In genomic region chr14:104680806-104681688, GRCh38 we compare ENCODE assay signal across 8 cellular contexts. TPM values are rescaled to one million over a fixed set of nuclear protein-coding genes. Genes with fewer than 3 reads are reported as not detected.
DNase-seq lines count a peak whose midpoint lies in the region; ATAC-seq and TF ChIP-seq lines count a peak whose summit lies in the region.

No MANE protein-coding gene starts in this region.

- peak overlapping the region; percentile 89 for H3K9ac ChIP-seq in HCT116 (ENCODE audit: low read length)
- peak overlapping the region; percentile 86 for H3K9ac ChIP-seq in mucosa of stomach (ENCODE audit: low read length)

- no peak for TF ChIP-seq POLR2A in HCT116 (IDR thresholded peaks at IDR 0.05; ENCODE audit: borderline replicate concordance, extremely low read depth, insufficient read depth, insufficient read length)
- no peak for TF ChIP-seq POLR2A in esophagus muscularis mucosa (IDR thresholded peaks at IDR 0.05; ENCODE audit: low read depth)

- H4K20me1 ChIP-seq in HCT116 (ENCODE audit: insufficient read depth) = no peaks in the 10 kb centered on the region

- POLR2A ChIA-PET in HCT116 (lab: Charles Lee) = interaction anchor here (1.1 to 3.6 kb wide), 3 partner anchors 10 to 15 kb away, joined by 4 to 21 read pairs (median 6); no protein-coding TSS in a partner anchor
- POLR2A ChIA-PET in RWPE1 (lab: Yijun Ruan, JAX; ENCODE audit: low non-redundant PET) = interaction anchor here (0.6 to 0.7 kb wide), 3 partner anchors 10 to 831 kb away, joined by 3 to 5 read pairs (median 4); no protein-coding TSS in a partner anchor

- peak; percentile 28 for ATAC-seq in HCT116

- peak; percentile 66 for DNase-seq in DMS53 (lab: John Stamatoyannopoulos, UW)
- no peak for DNase-seq in HCT116 (ENCODE audit: low read depth, low spot score)
- peak; percentile 72 for DNase-seq in RWPE1 (ENCODE audit: low spot score)
- no peak for DNase-seq in esophagus muscularis mucosa (ENCODE audit: extremely low spot score)
- no peak for DNase-seq in NCI-H187 (lab: John Stamatoyannopoulos, UW)
- DNase-seq in stimulated activated CD4-positive, alpha-beta T cell treated with anti-CD3 and anti-CD28 coated beads, Interleukin-4, amount 100 ng/mL, for 1 hour = no peak
- DNase-seq in DMS114 treated with DMSO at 0.1 percent for 48 hours (lab: John Stamatoyannopoulos, UW; ENCODE audit: unreplicated experiment) = no peak

- TSS peak; percentile 22 for BruUV-seq in HCT116 (replicated peaks; lab: Mats Ljungman, UMichigan)

- CTCF ChIA-PET in HCT116 (lab: Charles Lee) = interaction anchor here (0.8 to 2.4 kb wide), 4 partner anchors 15 to 159 kb away, joined by 3 to 20 read pairs (median 4); partner anchors contain the start of gene ADSS1
- CTCF ChIA-PET in RWPE1 (lab: Yijun Ruan, JAX) = interaction anchor here (0.7 to 1.1 kb wide), 5 partner anchors 16 to 44 kb away, joined by 3 to 5 read pairs (median 3); no protein-coding TSS in a partner anchor

- no peaks in the 10 kb centered on the region for H3K27me3 ChIP-seq in HCT116 (ENCODE audit: insufficient read depth, low read length)
- H3K27me3 ChIP-seq in esophagus muscularis mucosa = peaks cover 0 to 5% (median 0%) of the 10 kb centered on the region in 4 donors
- H3K27me3 ChIP-seq in mucosa of stomach (ENCODE audit: control insufficient read depth, insufficient read depth, low read length) = no peaks in the 10 kb centered on the region

- TF ChIP-seq RAD21 in HCT116 (IDR thresholded peaks at IDR 0.05; ENCODE audit: low read depth) = no peak

- H3K4me3 ChIP-seq in HCT116 (replicated peaks in 1 of 2; ENCODE audit: low read depth in 1 of 2, low read length in 2 of 2) (peak overlapping the region; percentile 48 to 56), esophagus muscularis mucosa (peak overlapping the region; percentile 14 to 41 (median 32)), mucosa of stomach (ENCODE audit: low read length) (peak overlapping the region; percentile 31)

- intact Hi-C loops in HCT116 (cut with micrococcal nuclease) = no loop called here
- intact Hi-C loops in esophagus muscularis mucosa (cut with DNase I) = no loop called here

- H3K4me1 ChIP-seq in HCT116 (ENCODE audit: control insufficient read depth in 1 of 2, insufficient read depth in 2 of 2, low read length in 2 of 2) (peaks cover 63 to 79% of the 10 kb centered on the region in 2 experiments), esophagus muscularis mucosa (peaks cover 59 to 68% (median 63%) of the 10 kb centered on the region in 4 donors), mucosa of stomach (ENCODE audit: control insufficient read depth, insufficient read depth, low read length) (peaks cover 68% of the 10 kb centered on the region)

- H3K36me3 ChIP-seq in HCT116 (ENCODE audit: control insufficient read depth in 1 of 2, insufficient read depth in 2 of 2, low read length in 2 of 2) (no peaks in the 10 kb centered on the region), esophagus muscularis mucosa (no peaks in the 10 kb centered on the region), mucosa of stomach (ENCODE audit: control insufficient read depth, insufficient read depth, low read length) (no peaks in the 10 kb centered on the region)

- no peaks in the 10 kb centered on the region for H3K9me2 ChIP-seq in HCT116 (ENCODE audit: insufficient read depth)

- no peaks in the 10 kb centered on the region for H3K79me2 ChIP-seq in HCT116 (ENCODE audit: insufficient read depth, low read length)

- peak overlapping the region; percentile 89 for H3K4me2 ChIP-seq in HCT116 (ENCODE audit: low read length)

- peak overlapping the region; percentile 98 for H3K27ac ChIP-seq in HCT116 (ENCODE audit: low read depth, low read length)
- H3K27ac ChIP-seq in RWPE1 = peak overlapping the region; percentile 99
- H3K27ac ChIP-seq in esophagus muscularis mucosa (replicated peaks in 1 of 4) = peak overlapping the region; percentile 71 to 90 (median 84)

- 48% methylated on average over 22 of the region's 26 CpGs for WGBS in esophagus muscularis mucosa

- no peak for TF ChIP-seq EP300 in esophagus muscularis mucosa (IDR thresholded peaks at IDR 0.05)

- H3K9me3 ChIP-seq in HCT116 (ENCODE audit: control insufficient read depth in 1 of 2, insufficient read depth in 1 of 2, low read depth in 1 of 2, low read length in 2 of 2) (no peaks in the 10 kb centered on the region), esophagus muscularis mucosa (no peaks in the 10 kb centered on the region), mucosa of stomach (ENCODE audit: control insufficient read depth, low read length) (no peaks in the 10 kb centered on the region)

- peak in 2 of 3 experiments; percentile 46; a peak in 3 of 6 replicates for TF ChIP-seq CTCF in HCT116 (IDR thresholded peaks at IDR 0.05 in 2 of 3, conservative IDR thresholded peaks at IDR 0.05 in 1 of 3; ENCODE audit: borderline replicate concordance in 1 of 3, insufficient read depth in 1 of 3, low read depth in 2 of 3, low read length in 2 of 3)
- TF ChIP-seq CTCF in RWPE1 (conservative IDR thresholded peaks at IDR 0.05; ENCODE audit: low read depth) = no peak; the same call in 1 of the 2 replicates
- TF ChIP-seq CTCF in esophagus muscularis mucosa (IDR thresholded peaks at IDR 0.05) = no peak

- RAD21 ChIA-PET in HCT116 (lab: Charles Lee; ENCODE audit: low non-redundant PET in 1 of 2, low total read pairs in 2 of 2, uncharacterized antibody in 2 of 2, unreplicated experiment in 2 of 2) = interaction anchor here (0.7 to 1.3 kb wide), 3 partner anchors 8 to 15 kb away, joined by 5 to 6 read pairs (median 6); partner anchors contain the start of gene INF2 (in 1 of the 2)

- H2AFZ ChIP-seq in HCT116 (ENCODE audit: low read depth, low read length, poor library complexity, severe bottlenecking) = no peak overlapping the region

TF ChIP-seq in HCT116, 20 proteins besides CTCF, POLR2A, EP300 and RAD21:
- TF ChIP-seq ZNF274 (IDR thresholded peaks at IDR 0.05; ENCODE audit: low read depth, low read length) (no peak), MAX (IDR thresholded peaks at IDR 0.05) (no peak), EZH2 (IDR thresholded peaks at IDR 0.05) (no peak), CEBPB (IDR thresholded peaks at IDR 0.05; ENCODE audit: low read depth) (no peak), ELF1 (IDR thresholded peaks at IDR 0.05; ENCODE audit: borderline replicate concordance, low read depth) (no peak), REST (IDR thresholded peaks at IDR 0.05; ENCODE audit: low read depth) (no peak), ZBTB33 (IDR thresholded peaks at IDR 0.05; ENCODE audit: extremely low read depth, insufficient replicate concordance, low read length) (no peak), JUND (IDR thresholded peaks at IDR 0.05) (no peak)

RNA-seq across cellular contexts. Expression of gene INF2, which starts 8.4 kb away (rescaled TPM):
- total RNA-seq in HCT116 (2021; ENCODE audit: unreplicated experiment) (95.8 TPM), esophagus muscularis mucosa (100 to 1,000 TPM in 1 of 4 donors, 10 to 100 TPM in 3; 51.5 to 129 (median 66.7) TPM)
- 43.9 and 46.6 TPM in 2 replicates for polyA plus RNA-seq in HCT116 (2012)

RNA-seq across cellular contexts. Expression of gene ADSS1, which starts 43.0 kb away (rescaled TPM):
- 9.9 TPM for total RNA-seq in HCT116 (2021; ENCODE audit: unreplicated experiment)
- 12.5 and 15.4 TPM in 2 replicates for polyA plus RNA-seq in HCT116 (2012)
- 1 to 10 TPM; 4.3 to 7.9 (median 5.7) TPM for total RNA-seq in esophagus muscularis mucosa

Comparison
In these comparisons a context has a peak if more than half of its experiments do, and no peak if none do; other contexts are left out.
1. DNase-seq: peak in DMS53 (single experiment) and RWPE1 (single experiment); none in HCT116 (single experiment), esophagus muscularis mucosa (single experiment), NCI-H187 (0 of 2), stimulated activated CD4-positive, alpha-beta T cell treated with anti-CD3 and anti-CD28 coated beads, Interleukin-4, amount 100 ng/mL, for 1 hour (single experiment) and DMS114 treated with DMSO at 0.1 percent for 48 hours (single experiment).
2. CTCF ChIP-seq: peak in HCT116 (2 of 3); none in RWPE1 (single experiment) and esophagus muscularis mucosa (0 of 3).
3. Peak in every context shown above with its lines, with median percentiles within 50 percentile points of each other: H3K27ac ChIP-seq and H3K4me3 ChIP-seq.